14 cellular contexts compared by ENCODE assay signal in genomic region chr17:59890720-59891119, GRCh38. TPM values are rescaled to one million over a fixed set of nuclear protein-coding genes. Genes with fewer than 3 reads are reported as not detected.
DNase-seq lines count a peak whose midpoint lies in the region; ATAC-seq and TF ChIP-seq lines count a peak whose summit lies in the region.
"Had no signal": no experiment of that assay in that cellular context is flagged by ENCODE, and none has a peak within 500 bp of the region (broad histone marks: within the 10 kb centered on the region; RNA-seq: fewer than 3 reads in every experiment).

No MANE protein-coding gene starts in this region.

- H3K4me1 ChIP-seq in HCT116 (ENCODE audit: control insufficient read depth in 1 of 2, insufficient read depth in 2 of 2, low read length in 2 of 2) (peaks cover 13 to 30% of the 10 kb centered on the region in 2 experiments), adipocyte (ENCODE audit: control insufficient read depth, insufficient read depth, low read length) (peaks cover 18% of the 10 kb centered on the region), thyroid gland (peaks cover 16 to 23% of the 10 kb centered on the region in 2 donors)

- no peak for TF ChIP-seq CTCF in CD4-positive, alpha-beta T cell (IDR thresholded peaks at IDR 0.05)
- TF ChIP-seq CTCF in HCT116 (IDR thresholded peaks at IDR 0.05 in 2 of 3, conservative IDR thresholded peaks at IDR 0.05 in 1 of 3; ENCODE audit: borderline replicate concordance in 1 of 3, insufficient read depth in 1 of 3, low read depth in 2 of 3, low read length in 2 of 3) (no peak), mesothelial cell of epicardium (IDR thresholded peaks at IDR 0.05; ENCODE audit: unreplicated experiment) (no peak), thyroid gland (IDR thresholded peaks at IDR 0.05) (no peak), GM10248 (IDR thresholded peaks at IDR 0.05; ENCODE audit: control extremely low read depth, extremely low read depth, low read depth, missing control alignments) (no peak), GM20000 (IDR thresholded peaks at IDR 0.05; ENCODE audit: extremely low read depth, missing control alignments) (no peak)

- no peak for ATAC-seq in CD4-positive, alpha-beta T cell (ENCODE audit: poor library complexity)
- ATAC-seq in HCT116 = no peak
- ATAC-seq: body of pancreas; stimulated activated memory B cell treated with anti-CD40 and anti-IgM and Interleukin-4, amounts not matched to agents 10 μg/mL and 1 μg/mL and 100 μg/mL, for 72 hours had no signal

- no peaks in the 10 kb centered on the region for H3K27me3 Mint-ChIP-seq in CD4-positive, alpha-beta T cell
- no peaks in the 10 kb centered on the region for H3K27me3 Mint-ChIP-seq in mesothelial cell of epicardium (ENCODE audit: low read depth)
- H3K27me3 Mint-ChIP-seq: stimulated activated memory B cell treated with anti-CD40 and anti-IgM and Interleukin-4, amounts not matched to agents 10 μg/mL and 1 μg/mL and 100 μg/mL, for 72 hours had no signal

- BruUV-seq in HCT116 (replicated peaks; lab: Mats Ljungman, UMichigan) = no TSS peak

- H2AFZ ChIP-seq in HCT116 (ENCODE audit: low read depth, low read length, poor library complexity, severe bottlenecking) = no peak overlapping the region

- no peak overlapping the region for H3K9ac ChIP-seq in HCT116 (ENCODE audit: low read length)
- H3K9ac ChIP-seq in adipocyte (ENCODE audit: low read length) = no peak overlapping the region

- H3K9me3 Mint-ChIP-seq in CD4-positive, alpha-beta T cell = no peaks in the 10 kb centered on the region
- no peaks in the 10 kb centered on the region for H3K9me3 Mint-ChIP-seq in mesothelial cell of epicardium
- H3K9me3 Mint-ChIP-seq: stimulated activated memory B cell treated with anti-CD40 and anti-IgM and Interleukin-4, amounts not matched to agents 10 μg/mL and 1 μg/mL and 100 μg/mL, for 72 hours had no signal

- H3K36me3 ChIP-seq in HCT116 (ENCODE audit: control insufficient read depth in 1 of 2, insufficient read depth in 2 of 2, low read length in 2 of 2) (peaks cover 10 to 11% of the 10 kb centered on the region in 2 experiments; a peak in 3 of 4 replicates), adipocyte (ENCODE audit: control insufficient read depth, insufficient read depth, low read length, severe bottlenecking) (peaks cover 2% of the 10 kb centered on the region), thyroid gland (peaks cover 0 to 2% of the 10 kb centered on the region in 2 donors)

- H3K4me3 ChIP-seq in HCT116 (replicated peaks in 1 of 2; ENCODE audit: low read depth in 1 of 2, low read length in 2 of 2) (no peak overlapping the region), adipocyte (ENCODE audit: low read length) (no peak overlapping the region), thyroid gland (replicated peaks in 1 of 3) (no peak overlapping the region)
- H3K4me3 ChIP-seq: body of pancreas had no signal

- peak overlapping the region; percentile 8; the same call in 1 of the 2 replicates for H3K4me2 ChIP-seq in HCT116 (ENCODE audit: low read length)

- 93 to 100% methylated on average over 2 of the region's 2 CpGs for WGBS in thyroid gland, 2 donors

- no peak for DNase-seq in CD4-positive, alpha-beta T cell
- no peak for DNase-seq in HCT116 (ENCODE audit: low read depth, low spot score)
- DNase-seq in adipocyte (ENCODE audit: low read depth) = peak; percentile 46
- DNase-seq in mesothelial cell of epicardium (ENCODE audit: low spot score in 2 of 2, unreplicated experiment in 2 of 2) = no peak
- no peak for DNase-seq in thyroid gland
- no peak for DNase-seq in activated gamma-delta T cell (lab: John Stamatoyannopoulos, UW)
- no peak for DNase-seq in GM10248 (ENCODE audit: extremely low spot score)
- DNase-seq in GM20000 (ENCODE audit: low spot score) = no peak
- DNase-seq: body of pancreas, DMS79 treated with DMSO at 0.1 percent for 48 hours, foreskin melanocyte, mesendoderm, NCI-H1436 had no signal

- no peaks in the 10 kb centered on the region for H3K9me2 ChIP-seq in HCT116 (ENCODE audit: insufficient read depth)

- H3K9me3 ChIP-seq in CD4-positive, alpha-beta T cell (ENCODE audit: control insufficient read depth, low read length) = no peaks in the 10 kb centered on the region
- no peaks in the 10 kb centered on the region for H3K9me3 ChIP-seq in HCT116 (ENCODE audit: control insufficient read depth in 1 of 2, insufficient read depth in 1 of 2, low read depth in 1 of 2, low read length in 2 of 2)
- no peaks in the 10 kb centered on the region for H3K9me3 ChIP-seq in adipocyte (ENCODE audit: control insufficient read depth, low read length)
- H3K9me3 ChIP-seq in thyroid gland = no peaks in the 10 kb centered on the region
- H3K9me3 ChIP-seq: body of pancreas had no signal

- RAD21 ChIA-PET in HCT116 (lab: Charles Lee; ENCODE audit: low non-redundant PET in 1 of 2, low total read pairs in 2 of 2, uncharacterized antibody in 2 of 2, unreplicated experiment in 2 of 2) = no interaction called here

- H3K36me3 Mint-ChIP-seq in CD4-positive, alpha-beta T cell (ENCODE audit: low read depth) = peaks cover 69% of the 10 kb centered on the region
- H3K36me3 Mint-ChIP-seq in mesothelial cell of epicardium = peaks cover 8% of the 10 kb centered on the region

- peak overlapping the region; percentile 82 for H3K4me3 Mint-ChIP-seq in CD4-positive, alpha-beta T cell
- H3K4me3 Mint-ChIP-seq in mesothelial cell of epicardium = peak overlapping the region; percentile 16

- H4K20me1 ChIP-seq in HCT116 (ENCODE audit: insufficient read depth) = no peaks in the 10 kb centered on the region

- H3K79me2 ChIP-seq in HCT116 (ENCODE audit: insufficient read depth, low read length) = peaks cover 57% of the 10 kb centered on the region

- intact Hi-C loops in CD4-positive, alpha-beta T cell (cut with DNase I, micrococcal nuclease) = loop anchor here (5.0 kb wide), 5 partner anchors 53 to 783 kb away; partner anchors contain the start of genes CLTC (in 1 of the 2), RNFT1 (in 1 of the 2), TRIM37 (in 1 of the 2) and USP32 (in 1 of the 2)
- intact Hi-C loops in HCT116 (cut with micrococcal nuclease) = no loop called here
- intact Hi-C loops in thyroid gland (cut with DNase I) = no loop called here

- no peak for TF ChIP-seq POLR2A in HCT116 (IDR thresholded peaks at IDR 0.05; ENCODE audit: borderline replicate concordance, extremely low read depth, insufficient read depth, insufficient read length)
- no peak for TF ChIP-seq POLR2A in thyroid gland (IDR thresholded peaks at IDR 0.05)

- H3K27me3 ChIP-seq in CD4-positive, alpha-beta T cell (ENCODE audit: control insufficient read depth, insufficient read depth, low read length) = no peaks in the 10 kb centered on the region
- H3K27me3 ChIP-seq in HCT116 (ENCODE audit: insufficient read depth, low read length) (no peaks in the 10 kb centered on the region), adipocyte (replicated peaks; ENCODE audit: control insufficient read depth, insufficient read depth, low read length) (no peaks in the 10 kb centered on the region), thyroid gland (no peaks in the 10 kb centered on the region)
- H3K27me3 ChIP-seq: body of pancreas had no signal

- no peak overlapping the region for H3K27ac ChIP-seq in CD4-positive, alpha-beta T cell (ENCODE audit: low read depth, low read length)
- H3K27ac ChIP-seq in HCT116 (ENCODE audit: low read depth, low read length) = no peak overlapping the region
- no peak overlapping the region for H3K27ac ChIP-seq in thyroid gland
- H3K27ac ChIP-seq: body of pancreas had no signal

- peaks cover 56% of the 10 kb centered on the region for H3K4me1 Mint-ChIP-seq in CD4-positive, alpha-beta T cell (ENCODE audit: low read depth)
- peaks cover 22% of the 10 kb centered on the region for H3K4me1 Mint-ChIP-seq in mesothelial cell of epicardium

- CTCF ChIA-PET in CD4-positive, alpha-beta T cell (lab: Charles Lee) = no interaction called here
- CTCF ChIA-PET in HCT116 (lab: Charles Lee) (no interaction called here), GM10248 (lab: Yijun Ruan, JAX) (interaction anchor here (1.3 to 2.3 kb wide), 3 partner anchors 24 to 145 kb away, joined by 4 to 9 read pairs (median 5); no protein-coding TSS in a partner anchor)

- peak overlapping the region; percentile 79 for H3K27ac Mint-ChIP-seq in CD4-positive, alpha-beta T cell
- H3K27ac Mint-ChIP-seq in mesothelial cell of epicardium = no peak overlapping the region
- H3K27ac Mint-ChIP-seq: stimulated activated memory B cell treated with anti-CD40 and anti-IgM and Interleukin-4, amounts not matched to agents 10 μg/mL and 1 μg/mL and 100 μg/mL, for 72 hours had no signal

- POLR2A ChIA-PET in CD4-positive, alpha-beta T cell (lab: Charles Lee) = interaction anchor here (0.7 to 1.4 kb wide), 2 partner anchors 183 to 784 kb away, joined by 3 to 4 read pairs; partner anchors contain the start of genes PTRH2, TRIM37 and VMP1
- POLR2A ChIA-PET in HCT116 (lab: Charles Lee) = no interaction called here
- POLR2A ChIA-PET in GM10248 (lab: Yijun Ruan, JAX) = no interaction called here

- TF ChIP-seq RAD21 in HCT116 (IDR thresholded peaks at IDR 0.05; ENCODE audit: low read depth) = no peak

TF ChIP-seq in HCT116, 20 proteins besides CTCF, POLR2A, EP300 and RAD21 (continues in another document):
- TF ChIP-seq ZNF274 (IDR thresholded peaks at IDR 0.05; ENCODE audit: low read depth, low read length) = no peak
- TF ChIP-seq CEBPB (IDR thresholded peaks at IDR 0.05; ENCODE audit: low read depth) = no peak
- no peak for TF ChIP-seq CBX3 (IDR thresholded peaks at IDR 0.05; ENCODE audit: low read depth)
- no peak for TF ChIP-seq SP1 (IDR thresholded peaks at IDR 0.05; ENCODE audit: low read depth)
- TF ChIP-seq JUND (IDR thresholded peaks at IDR 0.05) = no peak
- TF ChIP-seq TCF7L2 (IDR thresholded peaks at IDR 0.05; ENCODE audit: borderline replicate concordance, extremely low read depth, insufficient read depth, insufficient read length) = no peak
- TF ChIP-seq ELF1 (IDR thresholded peaks at IDR 0.05; ENCODE audit: borderline replicate concordance, low read depth) = no peak
- TF ChIP-seq, protein P1, sequence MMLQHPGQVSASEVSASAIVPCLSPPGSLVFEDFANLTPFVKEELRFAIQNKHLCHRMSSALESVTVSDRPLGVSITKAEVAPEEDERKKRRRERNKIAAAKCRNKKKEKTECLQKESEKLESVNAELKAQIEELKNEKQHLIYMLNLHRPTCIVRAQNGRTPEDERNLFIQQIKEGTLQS (IDR thresholded peaks at IDR 0.05) = no peak
- no peak for TF ChIP-seq SRF (IDR thresholded peaks at IDR 0.05; ENCODE audit: low read depth)
- TF ChIP-seq EGR1 (IDR thresholded peaks at IDR 0.05; ENCODE audit: low read depth) = no peak

RNA-seq across cellular contexts. Expression of gene TUBD1, which starts 2.0 kb away (rescaled TPM):
- total RNA-seq in CD4-positive, alpha-beta T cell = 1 to 10 TPM; 7.3 to 9.4 TPM
- total RNA-seq in HCT116 (2021; ENCODE audit: unreplicated experiment) = 13.0 TPM
- 7.9 and 11.9 TPM in 2 replicates for polyA plus RNA-seq in HCT116 (2012)
- 10.5 to 13.9 TPM (median 13.0 TPM) in 3 replicates for total RNA-seq in mesothelial cell of epicardium
- total RNA-seq in thyroid gland = 10 to 100 TPM; 11.2 to 28.4 (median 17.9) TPM

RNA-seq across cellular contexts. Expression of gene RPS6KB1, which starts 2.2 kb away (rescaled TPM):
- 100 to 1,000 TPM; 129 to 135 TPM for total RNA-seq in CD4-positive, alpha-beta T cell
- 75.7 TPM for total RNA-seq in HCT116 (2021; ENCODE audit: unreplicated experiment)
- polyA plus RNA-seq in HCT116 (2012) = 19.3 and 30.2 TPM in 2 replicates
- 42.3 to 49.9 TPM (median 42.8 TPM) in 3 replicates for total RNA-seq in mesothelial cell of epicardium
- total RNA-seq in thyroid gland = 100 to 1,000 TPM in 1 of 4 donors, 10 to 100 TPM in 3; 40.0 to 200 (median 55.7) TPM

Comparison
In these comparisons a context has a peak if more than half of its experiments do, and no peak if none do; other contexts are left out.
1. intact Hi-C loops: an anchor here in CD4-positive, alpha-beta T cell (5.0 kb wide); none called in HCT116 and thyroid gland.